Comparison of ENCODE assay signal across 8 cellular contexts in genomic region chr11:69670158-69670845, GRCh38. TPM values are rescaled to one million over a fixed set of nuclear protein-coding genes. Genes with fewer than 3 reads are reported as not detected.
DNase-seq lines count a peak whose midpoint lies in the region; ATAC-seq and TF ChIP-seq lines count a peak whose summit lies in the region.

No MANE protein-coding gene starts in this region.

- H3K36me3 Mint-ChIP-seq in activated CD4-positive, alpha-beta T cell treated with anti-CD3 and anti-CD28 coated beads, Interleukin-2, amount 10 ng/mL, durations not matched to agents 24 days and 14 days (ENCODE audit: low read depth) = peaks cover 24% of the 10 kb centered on the region

- no peak overlapping the region for H3K27ac ChIP-seq in lower lobe of right lung

- DNase-seq in AML-193 (lab: John Stamatoyannopoulos, UW) (peak; percentile 26 to 35), HAP-1 (ENCODE audit: low spot score in 2 of 2) (peak; percentile 75 to 89), NCI-H526 treated with DMSO at 0.1 percent for 48 hours (lab: John Stamatoyannopoulos, UW) (peak; percentile 68), dermis microvascular lymphatic vessel endothelial cell (ENCODE audit: low read depth in 2 of 2) (peak; percentile 66 to 85), lower lobe of right lung (peak; percentile 85)
- DNase-seq in activated CD4-positive, alpha-beta T cell treated with anti-CD3 and anti-CD28 coated beads, Interleukin-2, amount 10 ng/mL, durations not matched to agents 24 days and 14 days = peak; percentile 88
- DNase-seq in stimulated activated CD8-positive, alpha-beta memory T cell treated with anti-CD3 and anti-CD28 coated beads, Interleukin-12 subunit alpha, Interleukin-12 subunit beta, amount 100 ng/mL, for 4 hours (ENCODE audit: low read depth) = peak; percentile 19

- ATAC-seq in lower lobe of right lung (peak; percentile 73 to 76), HG03439 (IDR thresholded peaks at IDR 0.05; ENCODE audit: unreplicated experiment) (no peak)

- no peaks in the 10 kb centered on the region for H3K27me3 ChIP-seq in HAP-1 (ENCODE audit: low read depth)
- no peaks in the 10 kb centered on the region for H3K27me3 ChIP-seq in lower lobe of right lung (ENCODE audit: low read depth)

- TF ChIP-seq CTCF in lower lobe of right lung (IDR thresholded peaks at IDR 0.05) = peak; percentile 95

- H3K27ac Mint-ChIP-seq in activated CD4-positive, alpha-beta T cell treated with anti-CD3 and anti-CD28 coated beads, Interleukin-2, amount 10 ng/mL, durations not matched to agents 24 days and 14 days = no peak overlapping the region

- no peaks in the 10 kb centered on the region for H3K27me3 Mint-ChIP-seq in activated CD4-positive, alpha-beta T cell treated with anti-CD3 and anti-CD28 coated beads, Interleukin-2, amount 10 ng/mL, durations not matched to agents 24 days and 14 days

- H3K4me3 ChIP-seq in HAP-1 = no peak overlapping the region
- H3K4me3 ChIP-seq in lower lobe of right lung = no peak overlapping the region

- in situ Hi-C loops in HAP-1 (cut with MboI; ENCODE audit: low sequenced_read_pairs) = loop anchor here (25.0 kb wide), 1 partner anchor 1408 kb away; the partner anchor contains the start of gene C11orf24

- H3K4me3 Mint-ChIP-seq in activated CD4-positive, alpha-beta T cell treated with anti-CD3 and anti-CD28 coated beads, Interleukin-2, amount 10 ng/mL, durations not matched to agents 24 days and 14 days = no peak overlapping the region

- no peaks in the 10 kb centered on the region for H3K9me3 ChIP-seq in HAP-1
- no peaks in the 10 kb centered on the region for H3K9me3 ChIP-seq in lower lobe of right lung

- H3K9me3 Mint-ChIP-seq in activated CD4-positive, alpha-beta T cell treated with anti-CD3 and anti-CD28 coated beads, Interleukin-2, amount 10 ng/mL, durations not matched to agents 24 days and 14 days = no peaks in the 10 kb centered on the region

- intact Hi-C loops in activated CD4-positive, alpha-beta T cell treated with anti-CD3 and anti-CD28 coated beads, Interleukin-2, amount 10 ng/mL, durations not matched to agents 24 days and 14 days (cut with micrococcal nuclease) = no loop called here
- intact Hi-C loops in lower lobe of right lung (cut with DNase I) = no loop called here

- peaks cover 24% of the 10 kb centered on the region for H3K36me3 ChIP-seq in HAP-1 (replicated peaks)
- H3K36me3 ChIP-seq in lower lobe of right lung = peaks cover 72% of the 10 kb centered on the region

- H3K4me1 ChIP-seq in HAP-1 = peaks cover 3% of the 10 kb centered on the region
- H3K4me1 ChIP-seq in lower lobe of right lung = peaks cover 26% of the 10 kb centered on the region

- peaks cover 20% of the 10 kb centered on the region for H3K4me1 Mint-ChIP-seq in activated CD4-positive, alpha-beta T cell treated with anti-CD3 and anti-CD28 coated beads, Interleukin-2, amount 10 ng/mL, durations not matched to agents 24 days and 14 days

RNA-seq across cellular contexts. Expression of gene LTO1, which starts 4.9 kb away (rescaled TPM):
- 29.3 and 32.1 TPM in 2 replicates for total RNA-seq in activated CD4-positive, alpha-beta T cell treated with anti-CD3 and anti-CD28 coated beads, Interleukin-2, amount 10 ng/mL, durations not matched to agents 24 days and 14 days
- 10.1 and 10.6 TPM in 2 replicates for total RNA-seq in dermis microvascular lymphatic vessel endothelial cell
- total RNA-seq in lower lobe of right lung = 23.7 TPM

RNA-seq across cellular contexts. Expression of gene CCND1, which starts 29.3 kb away (rescaled TPM):
- 13.4 and 17.2 TPM in 2 replicates for total RNA-seq in activated CD4-positive, alpha-beta T cell treated with anti-CD3 and anti-CD28 coated beads, Interleukin-2, amount 10 ng/mL, durations not matched to agents 24 days and 14 days
- total RNA-seq in dermis microvascular lymphatic vessel endothelial cell (222 and 302 TPM in 2 replicates), lower lobe of right lung (202 TPM)

RNA-seq across cellular contexts. Expression of gene FGF19, which starts 33.5 kb away (rescaled TPM):
- total RNA-seq in activated CD4-positive, alpha-beta T cell treated with anti-CD3 and anti-CD28 coated beads, Interleukin-2, amount 10 ng/mL, durations not matched to agents 24 days and 14 days = not detected in 2 replicates
- total RNA-seq in dermis microvascular lymphatic vessel endothelial cell (not detected in 2 replicates), lower lobe of right lung (not detected)

Comparison
In these comparisons a context has a peak if more than half of its experiments do, and no peak if none do; other contexts are left out.
1. DNase-seq: peak in every context shown above with its lines; median percentile 88 in activated CD4-positive, alpha-beta T cell treated with anti-CD3 and anti-CD28 coated beads, Interleukin-2, amount 10 ng/mL, durations not matched to agents 24 days and 14 days; 85 in lower lobe of right lung; 82 in HAP-1; 76 in dermis microvascular lymphatic vessel endothelial cell; 68 in NCI-H526 treated with DMSO at 0.1 percent for 48 hours; 30 in AML-193; 19 in stimulated activated CD8-positive, alpha-beta memory T cell treated with anti-CD3 and anti-CD28 coated beads, Interleukin-12 subunit alpha, Interleukin-12 subunit beta, amount 100 ng/mL, for 4 hours.
2. RNA of gene CCND1, which starts 29.3 kb away (total RNA-seq): 222 to 302 TPM in dermis microvascular lymphatic vessel endothelial cell and 202 TPM in lower lobe of right lung (single experiment); 13.4 to 17.2 TPM in activated CD4-positive, alpha-beta T cell treated with anti-CD3 and anti-CD28 coated beads, Interleukin-2, amount 10 ng/mL, durations not matched to agents 24 days and 14 days; every median in the first group is over 10 times any median in the second.